Comparison of ENCODE assay signal across 9 cellular contexts in genomic region chr2:190980630-190981214, GRCh38. TPM values are rescaled to one million over a fixed set of nuclear protein-coding genes. Genes with fewer than 3 reads are reported as not detected.
A peak's percentile ranks its signal among the peaks of the same experiment; 100 is the strongest.
DNase-seq lines count a peak whose midpoint lies in the region; ATAC-seq and TF ChIP-seq lines count a peak whose summit lies in the region.
"Had no signal": no experiment of that assay in that cellular context is flagged by ENCODE, and none has a peak within 500 bp of the region (broad histone marks: within the 10 kb centered on the region; RNA-seq: fewer than 3 reads in every experiment).

No MANE protein-coding gene starts in this region.

- no peaks in the 10 kb centered on the region for H3K27me3 Mint-ChIP-seq in Caco-2 (ENCODE audit: insufficient read depth, unreplicated experiment)
- H3K27me3 Mint-ChIP-seq in activated CD4-positive, alpha-beta memory T cell treated with anti-CD3 and anti-CD28 coated beads, Interleukin-2, amount 10 ng/mL, durations not matched to agents 7 days and 5 days, result no peaks in the 10 kb centered on the region

- H3K36me3 Mint-ChIP-seq in Caco-2 (ENCODE audit: insufficient read depth, unreplicated experiment), result peaks cover 90% of the 10 kb centered on the region
- peaks cover 96% of the 10 kb centered on the region for H3K36me3 Mint-ChIP-seq in activated CD4-positive, alpha-beta memory T cell treated with anti-CD3 and anti-CD28 coated beads, Interleukin-2, amount 10 ng/mL, durations not matched to agents 7 days and 5 days (ENCODE audit: low read depth)

- peak overlapping the region; percentile 49 for H3K27ac ChIP-seq in AG04450 (ENCODE audit: low read depth, low read length)
- H3K27ac ChIP-seq in lower lobe of right lung, result peak overlapping the region; percentile 76
- H3K27ac ChIP-seq: neutrophil had no signal

- no peak overlapping the region for H3K4me3 Mint-ChIP-seq in Caco-2 (ENCODE audit: unreplicated experiment)
- no peak overlapping the region for H3K4me3 Mint-ChIP-seq in activated CD4-positive, alpha-beta memory T cell treated with anti-CD3 and anti-CD28 coated beads, Interleukin-2, amount 10 ng/mL, durations not matched to agents 7 days and 5 days

- DNase-seq in AG04450 (ENCODE audit: low read depth, low spot score), result no peak
- no peak for DNase-seq in Caco-2
- DNase-seq in activated CD4-positive, alpha-beta memory T cell treated with anti-CD3 and anti-CD28 coated beads, Interleukin-2, amount 10 ng/mL, durations not matched to agents 7 days and 5 days, result no peak
- DNase-seq in lower lobe of right lung, result no peak
- no peak for DNase-seq in NCI-H82 (lab: John Stamatoyannopoulos, UW)
- DNase-seq in effector CD4-positive, alpha-beta T cell, result no peak
- no peak for DNase-seq in islet precursor cell
- no peak for DNase-seq in KG1 (lab: John Stamatoyannopoulos, UW)

- H3K9me3 ChIP-seq in AG04450 (ENCODE audit: control insufficient read depth, insufficient read depth, low read length), result no peaks in the 10 kb centered on the region
- H3K9me3 ChIP-seq in Caco-2, result no peaks in the 10 kb centered on the region
- H3K9me3 ChIP-seq in lower lobe of right lung, result no peaks in the 10 kb centered on the region
- H3K9me3 ChIP-seq: neutrophil had no signal

- CTCF ChIA-PET in AG04450 (lab: Charles Lee), result interaction anchor here (0.6 to 1.9 kb wide), 3 partner anchors 10 to 200 kb away, joined by 3 to 4 read pairs (median 4); no protein-coding TSS in a partner anchor
- CTCF ChIA-PET in Caco-2 (lab: Charles Lee), result no interaction called here
- CTCF ChIA-PET in activated CD4-positive, alpha-beta memory T cell treated with anti-CD3 and anti-CD28 coated beads, Interleukin-2, amount 10 ng/mL, durations not matched to agents 7 days and 5 days (lab: Charles Lee), result interaction anchor here (1.1 to 1.3 kb wide), 2 partner anchors 17 kb away, joined by 3 to 4 read pairs; no protein-coding TSS in a partner anchor

- TF ChIP-seq CTCF in AG04450 (IDR thresholded peaks at IDR 0.05; ENCODE audit: low read depth, low read length) (no peak), Caco-2 (IDR thresholded peaks at IDR 0.05; ENCODE audit: insufficient read depth in 1 of 2, low read depth in 1 of 2, low read length in 1 of 2, severe bottlenecking in 1 of 2, unreplicated experiment in 1 of 2) (no peak), lower lobe of right lung (IDR thresholded peaks at IDR 0.05) (no peak)

- no peaks in the 10 kb centered on the region for H3K9me3 Mint-ChIP-seq in Caco-2 (ENCODE audit: unreplicated experiment)
- no peaks in the 10 kb centered on the region for H3K9me3 Mint-ChIP-seq in activated CD4-positive, alpha-beta memory T cell treated with anti-CD3 and anti-CD28 coated beads, Interleukin-2, amount 10 ng/mL, durations not matched to agents 7 days and 5 days

- BruUV-seq in Caco-2 (replicated peaks; lab: Mats Ljungman, UMichigan), result no TSS peak

- intact Hi-C loops in Caco-2 (cut with micrococcal nuclease; ENCODE audit: unreplicated experiment), result loop anchor here (1.0 kb wide), 1 partner anchor 33 kb away; no protein-coding TSS in a partner anchor
- intact Hi-C loops in lower lobe of right lung (cut with DNase I), result no loop called here

- peaks cover 23% of the 10 kb centered on the region for H3K4me1 Mint-ChIP-seq in Caco-2 (ENCODE audit: low read depth, unreplicated experiment)
- peaks cover 66% of the 10 kb centered on the region for H3K4me1 Mint-ChIP-seq in activated CD4-positive, alpha-beta memory T cell treated with anti-CD3 and anti-CD28 coated beads, Interleukin-2, amount 10 ng/mL, durations not matched to agents 7 days and 5 days

- H3K4me3 ChIP-seq in AG04450 (ENCODE audit: low read depth, low read length) (no peak overlapping the region), Caco-2 (ENCODE audit: low read depth, low read length) (no peak overlapping the region), lower lobe of right lung (peak overlapping the region; percentile 31)

- H3K36me3 ChIP-seq in Caco-2 (ENCODE audit: control insufficient read depth, insufficient read depth, low read length), result peaks cover 12% of the 10 kb centered on the region
- peaks cover 100% of the 10 kb centered on the region for H3K36me3 ChIP-seq in lower lobe of right lung

- POLR2A ChIA-PET in AG04450 (lab: Yijun Ruan, JAX), result interaction anchor here (1.0 kb wide), 1 partner anchor 99 kb away, joined by 5 read pairs; no protein-coding TSS in a partner anchor
- POLR2A ChIA-PET in Caco-2 (lab: Charles Lee), result interaction anchor here (0.6 kb wide), 2 partner anchors 33 to 644 kb away, joined by 3 read pairs; no protein-coding TSS in a partner anchor
- POLR2A ChIA-PET in activated CD4-positive, alpha-beta memory T cell treated with anti-CD3 and anti-CD28 coated beads, Interleukin-2, amount 10 ng/mL, durations not matched to agents 7 days and 5 days (lab: Charles Lee), result interaction anchor here (1.0 to 2.0 kb wide), 4 partner anchors 8 to 17 kb away, joined by 3 to 9 read pairs (median 4); no protein-coding TSS in a partner anchor

- H3K27ac Mint-ChIP-seq in Caco-2 (ENCODE audit: unreplicated experiment), result peak overlapping the region; percentile 64
- H3K27ac Mint-ChIP-seq in activated CD4-positive, alpha-beta memory T cell treated with anti-CD3 and anti-CD28 coated beads, Interleukin-2, amount 10 ng/mL, durations not matched to agents 7 days and 5 days, result peak overlapping the region; percentile 48

- no peak for ATAC-seq in lower lobe of right lung

- H3K27me3 ChIP-seq in AG04450 (ENCODE audit: control insufficient read depth, insufficient read depth, low read length) (no peaks in the 10 kb centered on the region), Caco-2 (replicated peaks; ENCODE audit: control insufficient read depth, insufficient read depth, low read length) (no peaks in the 10 kb centered on the region), lower lobe of right lung (ENCODE audit: low read depth) (no peaks in the 10 kb centered on the region)
- H3K27me3 ChIP-seq: neutrophil had no signal

- H3K4me1 ChIP-seq in Caco-2 (peaks cover 11% of the 10 kb centered on the region), lower lobe of right lung (peaks cover 19% of the 10 kb centered on the region)

RNA-seq across cellular contexts. Expression of gene STAT1, which starts 33.2 kb away (rescaled TPM):
- 109 and 130 TPM in 2 replicates for polyA plus RNA-seq in AG04450 (2011; rRNA removed)
- 113 and 120 TPM in 2 replicates for polyA minus RNA-seq in AG04450 (2011; rRNA and poly(A)+ RNA removed)
- 113 and 126 TPM in 2 replicates for total RNA-seq in Caco-2 (2022)
- total RNA-seq in activated CD4-positive, alpha-beta memory T cell treated with anti-CD3 and anti-CD28 coated beads, Interleukin-2, amount 10 ng/mL, durations not matched to agents 7 days and 5 days, result 100 to 1,000 TPM; 540 to 547 TPM
- 103 TPM for total RNA-seq in lower lobe of right lung
